1 cellular context compared by ENCODE assay signal in the genomic region with DNA sequence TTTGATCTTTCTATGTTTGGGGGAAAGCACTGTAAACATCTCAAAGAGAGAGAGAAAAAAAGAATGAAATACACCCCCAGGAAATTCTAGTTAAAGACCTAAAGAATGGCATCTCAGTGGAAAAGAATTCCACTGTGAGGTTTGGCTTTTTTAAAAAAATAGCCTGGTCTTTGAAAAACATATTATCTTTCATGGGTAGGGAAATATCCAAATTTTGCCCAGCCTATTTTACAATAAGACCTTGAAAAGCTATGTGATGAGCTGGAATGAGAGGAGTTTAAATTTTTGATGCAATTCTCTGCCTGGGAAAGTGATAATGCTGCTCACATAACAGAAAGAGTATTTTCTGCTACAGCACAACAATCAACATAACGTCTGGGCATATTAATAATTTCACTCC.
TF ChIP-seq lines count a peak whose summit lies in the region.

No MANE protein-coding gene starts in this region.

TF ChIP-seq in HepG2, 621 proteins besides CTCF, POLR2A, EP300 and RAD21 (continued from another document):
- TF ChIP-seq SNAPC4 (CRISPR knock-in tag; IDR thresholded peaks at IDR 0.05) (no peak), ZNF18 (CRISPR knock-in tag; IDR thresholded peaks at IDR 0.05; ENCODE audit: insufficient replicate concordance) (no peak), SP5 (CRISPR knock-in tag; IDR thresholded peaks at IDR 0.05; ENCODE audit: borderline replicate concordance, low read depth) (no peak)
